In the genomic region with DNA sequence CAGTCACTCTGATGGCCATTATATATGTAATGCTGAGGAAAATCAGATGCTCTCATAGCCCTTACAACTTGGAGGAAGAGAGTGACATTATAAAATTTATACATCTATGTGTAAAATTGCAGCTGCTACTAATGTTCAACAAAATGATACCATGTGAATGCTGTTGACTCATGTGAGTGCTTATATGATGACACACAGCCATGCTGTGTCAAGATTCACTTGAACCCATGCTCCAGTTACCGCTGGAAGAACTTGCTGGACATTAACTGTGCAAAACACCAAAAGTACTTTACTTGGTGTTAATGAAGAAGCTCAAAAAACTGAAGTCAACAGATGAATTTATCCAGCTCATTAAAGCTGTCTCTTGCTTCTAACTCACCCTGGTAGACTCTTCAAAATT, we compare ENCODE assay signal across 23 cellular contexts.
DNase-seq lines count a peak whose midpoint lies in the region; ATAC-seq and TF ChIP-seq lines count a peak whose summit lies in the region.
"Had no signal": no experiment of that assay in that cellular context is flagged by ENCODE, and none has a peak within 500 bp of the region (broad histone marks: within the 10 kb centered on the region; RNA-seq: fewer than 3 reads in every experiment).

No MANE protein-coding gene starts in this region.

- H4K20me1 ChIP-seq in PC-3 (ENCODE audit: low read length) (no peaks in the 10 kb centered on the region), osteoblast (ENCODE audit: insufficient read depth, low read length) (no peaks in the 10 kb centered on the region)

- BruUV-seq in PC-3 (replicated peaks; lab: Mats Ljungman, UMichigan), result no TSS peak

- H3K36me3 ChIP-seq in PC-3 (ENCODE audit: low read depth, low read length) (no peaks in the 10 kb centered on the region), osteoblast (ENCODE audit: insufficient read depth, low read length) (no peaks in the 10 kb centered on the region)
- H3K36me3 ChIP-seq: neural progenitor cell had no signal

- H3K4me3 ChIP-seq in PC-3 (ENCODE audit: low read length) (no peak overlapping the region), osteoblast (ENCODE audit: insufficient read depth, low read length) (no peak overlapping the region)
- H3K4me3 ChIP-seq: dorsolateral prefrontal cortex, heart right ventricle, neural progenitor cell, testis had no signal

- TF ChIP-seq CTCF in PC-3 (conservative IDR thresholded peaks at IDR 0.05; ENCODE audit: low read depth, low read length), result no peak
- no peak for TF ChIP-seq CTCF in osteoblast (IDR thresholded peaks at IDR 0.05; ENCODE audit: extremely low read depth, low read depth, low read length)
- TF ChIP-seq CTCF in omental fat pad (IDR thresholded peaks at IDR 0.05), result no peak

- H3K4me1 ChIP-seq in PC-3 (ENCODE audit: insufficient read depth, low read length), result no peaks in the 10 kb centered on the region
- peaks cover 13% of the 10 kb centered on the region for H3K4me1 ChIP-seq in osteoblast (ENCODE audit: insufficient read depth, low read length)
- H3K4me1 ChIP-seq: foreskin keratinocyte, heart right ventricle, neural progenitor cell, testis had no signal

- H3K4me2 ChIP-seq in PC-3 (ENCODE audit: low read length), result no peak overlapping the region
- H3K4me2 ChIP-seq in osteoblast (ENCODE audit: insufficient read depth, low read length), result no peak overlapping the region
- H3K4me2 ChIP-seq: neural progenitor cell had no signal

- POLR2A ChIA-PET in PC-3 (lab: Charles Lee; ENCODE audit: unreplicated experiment), result interaction anchor here (0.6 kb wide), 1 partner anchor 715 kb away, joined by 3 read pairs; no protein-coding TSS in a partner anchor

- intact Hi-C loops in PC-3 (cut with micrococcal nuclease), result loop anchor here (2.0 to 10.0 kb wide), 2 partner anchors 609 to 865 kb away; no protein-coding TSS in a partner anchor

- H3K79me2 ChIP-seq in PC-3 (ENCODE audit: low read length) (no peaks in the 10 kb centered on the region), osteoblast (ENCODE audit: insufficient read depth, low read length) (no peaks in the 10 kb centered on the region)

- H3K9me2 ChIP-seq in PC-3 (replicated peaks; ENCODE audit: low read length), result no peaks in the 10 kb centered on the region

- no peak for ATAC-seq in PC-3
- ATAC-seq in omental fat pad (ENCODE audit: low FRiP score), result no peak
- ATAC-seq: activated CD4-positive, alpha-beta T cell treated with anti-CD3 and anti-CD28 coated beads for 36 hours; activated CD8-positive, alpha-beta T cell treated with anti-CD3 and anti-CD28 coated beads, Interleukin-2, amount 10 ng/mL, durations not matched to agents 7 days and 5 days; activated naive CD4-positive, alpha-beta T cell treated with anti-CD3 and anti-CD28 coated beads, Interleukin-2, amount 50 U/mL, for 72 hours; foreskin keratinocyte; heart right ventricle; left cardiac atrium; sciatic nerve; stimulated activated naive CD8-positive, alpha-beta T cell treated with anti-CD3 and anti-CD28 coated beads, Interleukin-15, Interleukin-2, amounts not matched to agents 100 U/mL and 50 U/mL, for 24 hours had no signal

- H3K27ac ChIP-seq in PC-3 (ENCODE audit: low read length), result no peak overlapping the region
- H3K27ac ChIP-seq in osteoblast (ENCODE audit: low read depth, low read length), result no peak overlapping the region
- H3K27ac ChIP-seq: dorsolateral prefrontal cortex, foreskin keratinocyte, heart right ventricle, neural progenitor cell, testis had no signal

- DNase-seq in ELR (ENCODE audit: low read depth), result peak; percentile 72
- DNase-seq in PC-3, result peak; percentile 33
- DNase-seq in fibroblast of gingiva (ENCODE audit: low read depth), result peak; percentile 51
- peak; percentile 64 for DNase-seq in osteoblast (ENCODE audit: insufficient read length, low spot score, missing footprints)
- DNase-seq in stimulated activated naive CD4-positive, alpha-beta T cell treated with Interleukin-2 at 50 U/mL for 16 hours (lab: John Stamatoyannopoulos, UW), result no peak
- no peak for DNase-seq in omental fat pad (ENCODE audit: low spot score)
- no peak for DNase-seq in stimulated activated naive CD4-positive, alpha-beta T cell (lab: John Stamatoyannopoulos, UW)
- DNase-seq: activated CD4-positive, alpha-beta T cell treated with anti-CD3 and anti-CD28 coated beads for 36 hours; activated CD8-positive, alpha-beta T cell treated with anti-CD3 and anti-CD28 coated beads, Interleukin-2, amount 10 ng/mL, durations not matched to agents 7 days and 5 days; anterior cingulate cortex; caudate nucleus; CD4-positive, CD25-positive, alpha-beta regulatory T cell; dorsolateral prefrontal cortex; H9; heart right ventricle; left cardiac atrium; MV-4-11; stimulated activated naive CD8-positive, alpha-beta T cell treated with anti-CD3 and anti-CD28 coated beads, Interleukin-15, Interleukin-2, amounts not matched to agents 100 U/mL and 50 U/mL, for 24 hours; testis had no signal

- H3F3A ChIP-seq in PC-3 (ENCODE audit: low read length, unreplicated experiment), result no peaks in the 10 kb centered on the region

- no peaks in the 10 kb centered on the region for H3K9me3 ChIP-seq in PC-3 (ENCODE audit: low read length)
- H3K9me3 ChIP-seq in osteoblast (ENCODE audit: low read depth, low read length), result no peaks in the 10 kb centered on the region
- H3K9me3 ChIP-seq: heart right ventricle, testis had no signal

- CTCF ChIA-PET in PC-3 (lab: Charles Lee), result interaction anchor here (0.6 kb wide), 1 partner anchor 372 kb away, joined by 3 read pairs; no protein-coding TSS in a partner anchor

- H3K9ac ChIP-seq in PC-3 (ENCODE audit: low read length), result no peak overlapping the region
- H3K9ac ChIP-seq: neural progenitor cell had no signal

- H2AFZ ChIP-seq in PC-3 (ENCODE audit: low read length) (no peak overlapping the region), osteoblast (ENCODE audit: low read length) (no peak overlapping the region)
- H2AFZ ChIP-seq: neural progenitor cell had no signal

- 0 out of 2 replicates have a peak, but pooled peaks cover 3% of the 10 kb centered on the region for H3K27me3 ChIP-seq in PC-3 (ENCODE audit: low read length)
- H3K27me3 ChIP-seq in osteoblast (ENCODE audit: insufficient read depth, low read length), result no peaks in the 10 kb centered on the region
- H3K27me3 ChIP-seq: dorsolateral prefrontal cortex, foreskin keratinocyte, heart right ventricle, neural progenitor cell, testis had no signal

Comparison
In these comparisons a context has a peak if more than half of its experiments do, and no peak if none do; other contexts are left out.
1. DNase-seq: peak in ELR (single experiment), PC-3 (single experiment), fibroblast of gingiva (single experiment) and osteoblast (single experiment); none in stimulated activated naive CD4-positive, alpha-beta T cell treated with Interleukin-2 at 50 U/mL for 16 hours (single experiment), omental fat pad (single experiment) and stimulated activated naive CD4-positive, alpha-beta T cell (0 of 6).